In the genomic region with DNA sequence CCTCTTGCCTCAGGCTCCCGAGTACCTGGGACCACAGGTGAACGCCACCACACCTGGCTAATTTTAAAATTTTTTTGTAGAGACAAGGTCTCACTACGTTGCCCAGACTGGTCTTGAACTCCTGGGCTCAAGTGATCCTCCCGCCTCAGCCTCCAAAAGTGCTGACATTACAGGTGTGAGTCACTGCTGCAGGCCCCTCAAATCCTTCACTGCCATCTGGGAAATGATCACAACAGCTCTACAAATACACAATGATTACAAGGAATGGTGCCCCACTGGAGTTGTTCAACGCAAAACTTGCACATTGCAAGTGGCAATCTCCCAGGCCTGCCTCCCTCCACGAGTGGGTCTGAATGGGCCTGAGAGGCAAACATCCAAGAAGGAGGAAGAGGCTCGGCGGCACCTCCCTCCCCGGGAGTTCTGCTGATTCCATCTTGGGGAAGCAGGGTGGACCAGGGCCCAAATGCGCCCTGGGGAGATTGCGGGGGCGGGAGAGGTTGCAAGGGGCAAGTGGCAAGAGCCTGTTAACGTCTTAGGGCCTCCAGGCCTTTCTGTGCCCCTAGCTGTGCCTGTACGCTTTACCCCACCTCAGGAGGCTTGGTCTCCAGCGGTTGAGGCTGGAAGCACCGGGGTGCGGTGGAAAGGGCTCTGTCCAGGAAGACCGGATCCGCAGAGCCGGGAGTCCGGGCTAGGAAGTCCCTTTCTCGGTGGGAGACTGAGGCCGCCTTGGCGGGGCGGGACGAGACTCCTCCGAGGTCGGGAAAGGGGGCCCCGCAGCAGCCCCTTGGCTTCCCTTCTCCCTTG, we compare ENCODE assay signal across 8 cellular contexts. TPM values are rescaled to one million over a fixed set of nuclear protein-coding genes. Genes with fewer than 3 reads are reported as not detected.
DNase-seq lines count a peak whose midpoint lies in the region; ATAC-seq and TF ChIP-seq lines count a peak whose summit lies in the region.

No MANE protein-coding gene starts in this region.

- H3K36me3 Mint-ChIP-seq in activated B cell treated with CpG ODN at 0.5 μM for 24 hours (ENCODE audit: low read depth), result no peaks in the 10 kb centered on the region

- DNase-seq in DMS53 (lab: John Stamatoyannopoulos, UW), result peak; percentile 57
- DNase-seq in DMS53 treated with DMSO at 0.1 percent for 48 hours (lab: John Stamatoyannopoulos, UW; ENCODE audit: unreplicated experiment), result no peak
- no peak for DNase-seq in activated B cell treated with CpG ODN at 0.5 μM for 24 hours
- no peak for DNase-seq in right atrium auricular region (ENCODE audit: low spot score)
- no peak for DNase-seq in skeletal muscle cell (ENCODE audit: low read depth)
- no peak for DNase-seq in HuH-7.5 (ENCODE audit: low spot score)
- DNase-seq in middle frontal gyrus (ENCODE audit: extremely low spot score, low spot score), result no peak

- no peaks in the 10 kb centered on the region for H3K27me3 Mint-ChIP-seq in activated B cell treated with CpG ODN at 0.5 μM for 24 hours

- no peaks in the 10 kb centered on the region for H3K27me3 ChIP-seq in right atrium auricular region

- H3K4me1 ChIP-seq in right atrium auricular region, result peaks cover 0 to 26% of the 10 kb centered on the region in 2 donors

- CTCF ChIA-PET in activated B cell treated with CpG ODN at 0.5 μM for 24 hours (lab: Charles Lee), result interaction anchor here (0.7 to 7.3 kb wide), 9 partner anchors 9 to 173 kb away, joined by 3 to 111 read pairs (median 4); no protein-coding TSS in a partner anchor

- intact Hi-C loops in activated B cell treated with CpG ODN at 0.5 μM for 24 hours (cut with micrococcal nuclease), result loop anchor here (1.0 to 5.0 kb wide), 6 partner anchors 40 to 1205 kb away; no protein-coding TSS in a partner anchor

- H3K9me3 ChIP-seq in right atrium auricular region, result no peaks in the 10 kb centered on the region

- no peaks in the 10 kb centered on the region for H3K36me3 ChIP-seq in right atrium auricular region

- TF ChIP-seq CTCF in activated B cell treated with CpG ODN at 0.5 μM for 24 hours (IDR thresholded peaks at IDR 0.05) (no peak), right atrium auricular region (IDR thresholded peaks at IDR 0.05) (no peak)

- peak overlapping the region; percentile 55 to 70 for H3K4me3 ChIP-seq in right atrium auricular region
- H3K4me3 ChIP-seq in skeletal muscle cell (ENCODE audit: low read depth, low read length), result peak overlapping the region; percentile 99

- peak overlapping the region; percentile 35 for H3K27ac Mint-ChIP-seq in activated B cell treated with CpG ODN at 0.5 μM for 24 hours

- peak overlapping the region; percentile 69 for H3K4me3 Mint-ChIP-seq in activated B cell treated with CpG ODN at 0.5 μM for 24 hours

- ATAC-seq in activated B cell treated with CpG ODN at 0.5 μM for 24 hours (ENCODE audit: low read depth), result no peak
- ATAC-seq in GM19324 (IDR thresholded peaks at IDR 0.05; ENCODE audit: low FRiP score, unreplicated experiment), result no peak

- H3K9me3 Mint-ChIP-seq in activated B cell treated with CpG ODN at 0.5 μM for 24 hours, result no peaks in the 10 kb centered on the region

- POLR2A ChIA-PET in activated B cell treated with CpG ODN at 0.5 μM for 24 hours (lab: Charles Lee), result interaction anchor here (1.1 to 5.1 kb wide), 10 partner anchors 75 to 204 kb away, joined by 3 to 58 read pairs (median 6); a partner anchor contains a TSS

- peak overlapping the region; percentile 89 to 91 for H3K27ac ChIP-seq in right atrium auricular region

- H3K4me1 Mint-ChIP-seq in activated B cell treated with CpG ODN at 0.5 μM for 24 hours, result peaks cover 33% of the 10 kb centered on the region

RNA-seq across cellular contexts. Expression of a gene that starts 0.7 kb away (rescaled TPM):
- total RNA-seq in activated B cell treated with CpG ODN at 0.5 μM for 24 hours (17.2 and 18.0 TPM in 2 replicates), right atrium auricular region (100 to 1,000 TPM in 1 of 2 donors, 10 to 100 TPM in 1; 81.0 to 237 TPM)

RNA-seq across cellular contexts. Expression of a gene that starts 24.9 kb away (rescaled TPM):
- total RNA-seq in activated B cell treated with CpG ODN at 0.5 μM for 24 hours, result 5.3 and 6.6 TPM in 2 replicates
- total RNA-seq in right atrium auricular region, result 1 to 10 TPM in 1 of 2 donors, under 1 TPM in 1; 0.31 to 3.7 TPM

RNA-seq across cellular contexts. Expression of a gene that starts 58.8 kb away (rescaled TPM):
- 0.18 TPM in 1 of 2 replicates, not detected in the other for total RNA-seq in activated B cell treated with CpG ODN at 0.5 μM for 24 hours
- not detected for total RNA-seq in right atrium auricular region
